In genomic region chr4:169271692-169272007, GRCh38 we compare ENCODE assay signal across 8 cellular contexts. TPM values are rescaled to one million over a fixed set of nuclear protein-coding genes. Genes with fewer than 3 reads are reported as not detected.
DNase-seq lines count a peak whose midpoint lies in the region; ATAC-seq and TF ChIP-seq lines count a peak whose summit lies in the region.

No MANE protein-coding gene starts in this region.

- no peaks in the 10 kb centered on the region for H3K36me3 Mint-ChIP-seq in activated T-cell treated with anti-CD3 and anti-CD28 coated beads, Interleukin-2, amount 50 U/mL, for 4 hours (ENCODE audit: insufficient read depth)

- peaks cover 47% of the 10 kb centered on the region for H3K27me3 Mint-ChIP-seq in activated T-cell treated with anti-CD3 and anti-CD28 coated beads, Interleukin-2, amount 50 U/mL, for 4 hours (ENCODE audit: low read depth)

- H3K27ac ChIP-seq in angular gyrus (ENCODE audit: low read depth, low read length) (peak overlapping the region; percentile 82), liver (ENCODE audit: low read depth in 1 of 2, low read length in 2 of 2) (peak overlapping the region; percentile 64 to 65), tibial nerve (peak overlapping the region; percentile 72 to 96 (median 88))

- H3K9me3 Mint-ChIP-seq in activated T-cell treated with anti-CD3 and anti-CD28 coated beads, Interleukin-2, amount 50 U/mL, for 4 hours: no peaks in the 10 kb centered on the region

- H3K4me1 ChIP-seq in liver (ENCODE audit: control insufficient read depth in 4 of 4, insufficient read depth in 4 of 4, low read length in 3 of 4): peaks cover 0 to 22% (median 18%) of the 10 kb centered on the region in 4 donors
- H3K4me1 ChIP-seq in tibial nerve: peaks cover 0 to 47% (median 10%) of the 10 kb centered on the region in 4 donors

- peak overlapping the region; percentile 43 for H3K4me3 Mint-ChIP-seq in activated T-cell treated with anti-CD3 and anti-CD28 coated beads, Interleukin-2, amount 50 U/mL, for 4 hours

- H3K36me3 ChIP-seq in liver (ENCODE audit: control insufficient read depth in 4 of 4, insufficient read depth in 3 of 4, low read depth in 1 of 4, low read length in 3 of 4) (peaks cover 0 to 2% (median 0%) of the 10 kb centered on the region in 4 donors), tibial nerve (no peaks in the 10 kb centered on the region)

- H3K9ac ChIP-seq in liver (ENCODE audit: low read depth in 1 of 2, low read length in 2 of 2): peak overlapping the region in 1 of 2 donors; percentile 56

- peaks cover 6% of the 10 kb centered on the region for H3K4me1 Mint-ChIP-seq in activated T-cell treated with anti-CD3 and anti-CD28 coated beads, Interleukin-2, amount 50 U/mL, for 4 hours (ENCODE audit: low read depth)

- DNase-seq in activated T-cell treated with anti-CD3 and anti-CD28 coated beads, Interleukin-2, amount 50 U/mL, for 4 hours: no peak
- DNase-seq in activated T-cell treated with anti-CD3 and anti-CD28 coated beads for 4 hours: no peak
- DNase-seq in tibial nerve (ENCODE audit: low spot score in 2 of 2): no peak
- no peak for DNase-seq in activated CD4-positive, CD25-positive, alpha-beta regulatory T cell treated with anti-CD3 and anti-CD28 coated beads, Interleukin-2, amount 50 U/mL, for 72 hours

- H3K27me3 ChIP-seq in liver (ENCODE audit: control insufficient read depth in 4 of 4, insufficient read depth in 4 of 4, low read length in 3 of 4): no peaks in the 10 kb centered on the region
- no peaks in the 10 kb centered on the region for H3K27me3 ChIP-seq in tibial nerve

- TF ChIP-seq CTCF in liver (IDR thresholded peaks at IDR 0.05; ENCODE audit: low read depth, low read length, missing input control) (no peak), tibial nerve (IDR thresholded peaks at IDR 0.05) (no peak)

- no peak for TF ChIP-seq RAD21 in liver (IDR thresholded peaks at IDR 0.05)

- H3K4me3 ChIP-seq in liver (ENCODE audit: low read depth in 1 of 3, low read length in 3 of 3) (peak overlapping the region; percentile 76 to 88 (median 80)), tibial nerve (peak overlapping the region; percentile 83 to 97 (median 93))

- no peaks in the 10 kb centered on the region for H3K9me3 ChIP-seq in liver (ENCODE audit: control insufficient read depth in 4 of 4, low read length in 3 of 4)
- H3K9me3 ChIP-seq in tibial nerve: no peaks in the 10 kb centered on the region

- WGBS in liver: 9% methylated on average over 11 of the region's 11 CpGs
- WGBS in tibial nerve, 2 donors: 32 to 42% methylated on average over 8 to 9 of the region's 11 CpGs

- ATAC-seq in activated T-cell treated with anti-CD3 and anti-CD28 coated beads, Interleukin-2, amount 50 U/mL, for 4 hours: no peak
- ATAC-seq in GM21526 (IDR thresholded peaks at IDR 0.05; ENCODE audit: low FRiP score, unreplicated experiment) (no peak), HG03045 (IDR thresholded peaks at IDR 0.05; ENCODE audit: unreplicated experiment) (no peak)

- TF ChIP-seq POLR2A in tibial nerve (IDR thresholded peaks at IDR 0.05): no peak

- TF ChIP-seq EP300 in tibial nerve (IDR thresholded peaks at IDR 0.05): no peak

TF ChIP-seq in liver, 16 proteins besides CTCF, POLR2A, EP300 and RAD21:
- TF ChIP-seq YY1 (IDR thresholded peaks at IDR 0.05) (no peak), NR2F2 (IDR thresholded peaks at IDR 0.05) (no peak), HNF4G (IDR thresholded peaks at IDR 0.05) (no peak), ATF3 (IDR thresholded peaks at IDR 0.05) (no peak), SP1 (IDR thresholded peaks at IDR 0.05) (no peak), JUND (IDR thresholded peaks at IDR 0.05) (no peak), RXRA (IDR thresholded peaks at IDR 0.05) (no peak), FOXA1 (IDR thresholded peaks at IDR 0.05) (no peak), EGR1 (IDR thresholded peaks at IDR 0.05; ENCODE audit: low read depth in 2 of 2) (no peak), GABPA (IDR thresholded peaks at IDR 0.05 in 1 of 2, conservative IDR thresholded peaks at IDR 0.05 in 1 of 2) (no peak), FOXA2 (IDR thresholded peaks at IDR 0.05) (no peak), HNF4A (conservative IDR thresholded peaks at IDR 0.05) (no peak), TAF1 (conservative IDR thresholded peaks at IDR 0.05) (no peak)
- TF ChIP-seq, protein P1, sequence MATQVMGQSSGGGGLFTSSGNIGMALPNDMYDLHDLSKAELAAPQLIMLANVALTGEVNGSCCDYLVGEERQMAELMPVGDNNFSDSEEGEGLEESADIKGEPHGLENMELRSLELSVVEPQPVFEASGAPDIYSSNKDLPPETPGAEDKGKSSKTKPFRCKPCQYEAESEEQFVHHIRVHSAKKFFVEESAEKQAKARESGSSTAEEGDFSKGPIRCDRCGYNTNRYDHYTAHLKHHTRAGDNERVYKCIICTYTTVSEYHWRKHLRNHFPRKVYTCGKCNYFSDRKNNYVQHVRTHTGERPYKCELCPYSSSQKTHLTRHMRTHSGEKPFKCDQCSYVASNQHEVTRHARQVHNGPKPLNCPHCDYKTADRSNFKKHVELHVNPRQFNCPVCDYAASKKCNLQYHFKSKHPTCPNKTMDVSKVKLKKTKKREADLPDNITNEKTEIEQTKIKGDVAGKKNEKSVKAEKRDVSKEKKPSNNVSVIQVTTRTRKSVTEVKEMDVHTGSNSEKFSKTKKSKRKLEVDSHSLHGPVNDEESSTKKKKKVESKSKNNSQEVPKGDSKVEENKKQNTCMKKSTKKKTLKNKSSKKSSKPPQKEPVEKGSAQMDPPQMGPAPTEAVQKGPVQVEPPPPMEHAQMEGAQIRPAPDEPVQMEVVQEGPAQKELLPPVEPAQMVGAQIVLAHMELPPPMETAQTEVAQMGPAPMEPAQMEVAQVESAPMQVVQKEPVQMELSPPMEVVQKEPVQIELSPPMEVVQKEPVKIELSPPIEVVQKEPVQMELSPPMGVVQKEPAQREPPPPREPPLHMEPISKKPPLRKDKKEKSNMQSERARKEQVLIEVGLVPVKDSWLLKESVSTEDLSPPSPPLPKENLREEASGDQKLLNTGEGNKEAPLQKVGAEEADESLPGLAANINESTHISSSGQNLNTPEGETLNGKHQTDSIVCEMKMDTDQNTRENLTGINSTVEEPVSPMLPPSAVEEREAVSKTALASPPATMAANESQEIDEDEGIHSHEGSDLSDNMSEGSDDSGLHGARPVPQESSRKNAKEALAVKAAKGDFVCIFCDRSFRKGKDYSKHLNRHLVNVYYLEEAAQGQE (IDR thresholded peaks at IDR 0.05): no peak
- TF ChIP-seq, protein P2, sequence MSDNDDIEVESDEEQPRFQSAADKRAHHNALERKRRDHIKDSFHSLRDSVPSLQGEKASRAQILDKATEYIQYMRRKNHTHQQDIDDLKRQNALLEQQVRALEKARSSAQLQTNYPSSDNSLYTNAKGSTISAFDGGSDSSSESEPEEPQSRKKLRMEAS (IDR thresholded peaks at IDR 0.05): no peak
- TF ChIP-seq, protein P3, sequence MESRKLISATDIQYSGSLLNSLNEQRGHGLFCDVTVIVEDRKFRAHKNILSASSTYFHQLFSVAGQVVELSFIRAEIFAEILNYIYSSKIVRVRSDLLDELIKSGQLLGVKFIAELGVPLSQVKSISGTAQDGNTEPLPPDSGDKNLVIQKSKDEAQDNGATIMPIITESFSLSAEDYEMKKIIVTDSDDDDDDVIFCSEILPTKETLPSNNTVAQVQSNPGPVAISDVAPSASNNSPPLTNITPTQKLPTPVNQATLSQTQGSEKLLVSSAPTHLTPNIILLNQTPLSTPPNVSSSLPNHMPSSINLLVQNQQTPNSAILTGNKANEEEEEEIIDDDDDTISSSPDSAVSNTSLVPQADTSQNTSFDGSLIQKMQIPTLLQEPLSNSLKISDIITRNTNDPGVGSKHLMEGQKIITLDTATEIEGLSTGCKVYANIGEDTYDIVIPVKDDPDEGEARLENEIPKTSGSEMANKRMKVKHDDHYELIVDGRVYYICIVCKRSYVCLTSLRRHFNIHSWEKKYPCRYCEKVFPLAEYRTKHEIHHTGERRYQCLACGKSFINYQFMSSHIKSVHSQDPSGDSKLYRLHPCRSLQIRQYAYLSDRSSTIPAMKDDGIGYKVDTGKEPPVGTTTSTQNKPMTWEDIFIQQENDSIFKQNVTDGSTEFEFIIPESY (IDR thresholded peaks at IDR 0.05): no peak

RNA-seq across cellular contexts. Expression of gene SH3RF1, which starts 0.9 kb away (rescaled TPM):
- 1 to 10 TPM in 1 of 3 donors, under 1 TPM in 2; 0.43 to 1.2 (median 0.56) TPM for total RNA-seq in activated T-cell treated with anti-CD3 and anti-CD28 coated beads, Interleukin-2, amount 50 U/mL, for 4 hours
- total RNA-seq in liver (1 to 10 TPM; 1.8 to 7.9 TPM), tibial nerve (10 to 100 TPM; 10.6 to 17.9 (median 13.3) TPM)
- polyA plus RNA-seq in liver: 1 to 10 TPM; 2.7 to 4.4 TPM
